In genomic region chr17:32356750-32357149, GRCh38 we compare ENCODE assay signal across 23 cellular contexts. TPM values are rescaled to one million over a fixed set of nuclear protein-coding genes. Genes with fewer than 3 reads are reported as not detected.
A peak's percentile ranks its signal among the peaks of the same experiment; 100 is the strongest.
DNase-seq lines count a peak whose midpoint lies in the region; ATAC-seq lines count a peak whose summit lies in the region.
"Had no signal": no experiment of that assay in that cellular context is flagged by ENCODE, and none has a peak within 500 bp of the region (broad histone marks: within the 10 kb centered on the region; RNA-seq: fewer than 3 reads in every experiment).

No MANE protein-coding gene starts in this region.

- ATAC-seq in activated T-helper 17 cell treated with anti-CD3 and anti-CD28 coated beads, Interleukin-2, amount 50 U/mL, for 72 hours (replicated peaks), result no peak
- ATAC-seq in esophagus mucosa (peak; percentile 75), GM18498 (IDR thresholded peaks at IDR 0.05; ENCODE audit: unreplicated experiment) (no peak)
- ATAC-seq: gastrocnemius medialis; mucosa of descending colon; right cardiac atrium; stimulated activated memory B cell treated with anti-CD40 and anti-IgM and Interleukin-4, amounts not matched to agents 10 μg/mL and 1 μg/mL and 100 μg/mL, for 72 hours had no signal

- CTCF ChIA-PET in activated CD4-positive, alpha-beta T cell treated with anti-CD3 and anti-CD28 coated beads, Interleukin-2, amount 10 ng/mL, durations not matched to agents 7 days and 5 days (lab: Charles Lee), result no interaction called here

- POLR2A ChIA-PET in activated CD4-positive, alpha-beta T cell treated with anti-CD3 and anti-CD28 coated beads, Interleukin-2, amount 10 ng/mL, durations not matched to agents 7 days and 5 days (lab: Charles Lee), result no interaction called here

- in situ Hi-C loops in ACHN (cut with HindIII; ENCODE audit: low pct_ligation_motif_present, low pct_unique_long_range_greater_than_20kb, low sequenced_read_pairs), result no loop called here

- H3K27ac Mint-ChIP-seq in activated CD4-positive, alpha-beta T cell treated with anti-CD3 and anti-CD28 coated beads, Interleukin-2, amount 10 ng/mL, durations not matched to agents 24 days and 14 days, result no peak overlapping the region
- H3K27ac Mint-ChIP-seq in activated CD4-positive, alpha-beta T cell treated with anti-CD3 and anti-CD28 coated beads, Interleukin-2, amount 10 ng/mL, durations not matched to agents 7 days and 5 days, result no peak overlapping the region
- no peak overlapping the region for H3K27ac Mint-ChIP-seq in activated T-helper 17 cell treated with anti-CD3 and anti-CD28 coated beads, Interleukin-2, amount 50 U/mL, for 72 hours
- H3K27ac Mint-ChIP-seq: stimulated activated memory B cell treated with anti-CD40 and anti-IgM and Interleukin-4, amounts not matched to agents 10 μg/mL and 1 μg/mL and 100 μg/mL, for 72 hours had no signal

- DNase-seq in activated CD4-positive, alpha-beta T cell treated with anti-CD3 and anti-CD28 coated beads, Interleukin-2, amount 10 ng/mL, durations not matched to agents 24 days and 14 days, result peak; percentile 52
- no peak for DNase-seq in activated CD4-positive, alpha-beta T cell treated with anti-CD3 and anti-CD28 coated beads, Interleukin-2, amount 10 ng/mL, durations not matched to agents 7 days and 5 days
- peak; percentile 17 for DNase-seq in ELF-1 (ENCODE audit: low read depth, low spot score)
- DNase-seq in NCI-H1417 treated with DMSO at 0.1 percent for 48 hours (lab: John Stamatoyannopoulos, UW), result no peak
- DNase-seq in ACHN, result no peak
- DNase-seq: activated CD8-positive, alpha-beta memory T cell treated with anti-CD3 and anti-CD28 coated beads for 24 hours; activated gamma-delta T cell treated with Interleukin-2 at 50 U/mL for 16 hours; colonic mucosa; DMS79; gastrocnemius medialis; KBM-7; left colon; mucosa of descending colon; NCI-H510A; right cardiac atrium; stimulated activated CD4-positive, alpha-beta T cell treated with anti-CD3 and anti-CD28 coated beads, Interleukin-15, amount 100 ng/mL, for 24 hours; tibial artery; WERI-Rb-1 had no signal

- peaks cover 67% of the 10 kb centered on the region for H3K36me3 Mint-ChIP-seq in activated CD4-positive, alpha-beta T cell treated with anti-CD3 and anti-CD28 coated beads, Interleukin-2, amount 10 ng/mL, durations not matched to agents 24 days and 14 days (ENCODE audit: low read depth)
- peaks cover 65% of the 10 kb centered on the region for H3K36me3 Mint-ChIP-seq in activated CD4-positive, alpha-beta T cell treated with anti-CD3 and anti-CD28 coated beads, Interleukin-2, amount 10 ng/mL, durations not matched to agents 7 days and 5 days (ENCODE audit: low read depth)
- peaks cover 97% of the 10 kb centered on the region for H3K36me3 Mint-ChIP-seq in activated T-helper 17 cell treated with anti-CD3 and anti-CD28 coated beads, Interleukin-2, amount 50 U/mL, for 72 hours (ENCODE audit: low read depth)

- no peaks in the 10 kb centered on the region for H3K27me3 Mint-ChIP-seq in activated CD4-positive, alpha-beta T cell treated with anti-CD3 and anti-CD28 coated beads, Interleukin-2, amount 10 ng/mL, durations not matched to agents 24 days and 14 days
- H3K27me3 Mint-ChIP-seq in activated CD4-positive, alpha-beta T cell treated with anti-CD3 and anti-CD28 coated beads, Interleukin-2, amount 10 ng/mL, durations not matched to agents 7 days and 5 days, result no peaks in the 10 kb centered on the region
- H3K27me3 Mint-ChIP-seq in activated T-helper 17 cell treated with anti-CD3 and anti-CD28 coated beads, Interleukin-2, amount 50 U/mL, for 72 hours, result no peaks in the 10 kb centered on the region
- H3K27me3 Mint-ChIP-seq: stimulated activated memory B cell treated with anti-CD40 and anti-IgM and Interleukin-4, amounts not matched to agents 10 μg/mL and 1 μg/mL and 100 μg/mL, for 72 hours had no signal

- no peaks in the 10 kb centered on the region for H3K9me3 Mint-ChIP-seq in activated CD4-positive, alpha-beta T cell treated with anti-CD3 and anti-CD28 coated beads, Interleukin-2, amount 10 ng/mL, durations not matched to agents 24 days and 14 days
- no peaks in the 10 kb centered on the region for H3K9me3 Mint-ChIP-seq in activated CD4-positive, alpha-beta T cell treated with anti-CD3 and anti-CD28 coated beads, Interleukin-2, amount 10 ng/mL, durations not matched to agents 7 days and 5 days
- no peaks in the 10 kb centered on the region for H3K9me3 Mint-ChIP-seq in activated T-helper 17 cell treated with anti-CD3 and anti-CD28 coated beads, Interleukin-2, amount 50 U/mL, for 72 hours
- H3K9me3 Mint-ChIP-seq: CD14-positive monocyte; stimulated activated memory B cell treated with anti-CD40 and anti-IgM and Interleukin-4, amounts not matched to agents 10 μg/mL and 1 μg/mL and 100 μg/mL, for 72 hours had no signal

- H3K4me1 Mint-ChIP-seq in activated CD4-positive, alpha-beta T cell treated with anti-CD3 and anti-CD28 coated beads, Interleukin-2, amount 10 ng/mL, durations not matched to agents 24 days and 14 days, result peaks cover 37% of the 10 kb centered on the region
- H3K4me1 Mint-ChIP-seq in activated CD4-positive, alpha-beta T cell treated with anti-CD3 and anti-CD28 coated beads, Interleukin-2, amount 10 ng/mL, durations not matched to agents 7 days and 5 days, result peaks cover 57% of the 10 kb centered on the region
- peaks cover 19% of the 10 kb centered on the region for H3K4me1 Mint-ChIP-seq in activated T-helper 17 cell treated with anti-CD3 and anti-CD28 coated beads, Interleukin-2, amount 50 U/mL, for 72 hours

- peak overlapping the region; percentile 7 for H3K4me3 Mint-ChIP-seq in activated CD4-positive, alpha-beta T cell treated with anti-CD3 and anti-CD28 coated beads, Interleukin-2, amount 10 ng/mL, durations not matched to agents 24 days and 14 days
- no peak overlapping the region for H3K4me3 Mint-ChIP-seq in activated CD4-positive, alpha-beta T cell treated with anti-CD3 and anti-CD28 coated beads, Interleukin-2, amount 10 ng/mL, durations not matched to agents 7 days and 5 days
- H3K4me3 Mint-ChIP-seq in activated T-helper 17 cell treated with anti-CD3 and anti-CD28 coated beads, Interleukin-2, amount 50 U/mL, for 72 hours, result peak overlapping the region; percentile 7
- H3K4me3 Mint-ChIP-seq: CD14-positive monocyte; stimulated activated memory B cell treated with anti-CD40 and anti-IgM and Interleukin-4, amounts not matched to agents 10 μg/mL and 1 μg/mL and 100 μg/mL, for 72 hours had no signal

- intact Hi-C loops in activated CD4-positive, alpha-beta T cell treated with anti-CD3 and anti-CD28 coated beads, Interleukin-2, amount 10 ng/mL, durations not matched to agents 24 days and 14 days (cut with micrococcal nuclease), result loop anchor here (10.0 kb wide), 1 partner anchor 352 kb away; the partner anchor contains the start of gene LRRC37B

RNA-seq across cellular contexts. Expression of gene ZNF207, which starts 6.8 kb away (rescaled TPM):
- 269 and 272 TPM in 2 replicates for total RNA-seq in activated CD4-positive, alpha-beta T cell treated with anti-CD3 and anti-CD28 coated beads, Interleukin-2, amount 10 ng/mL, durations not matched to agents 24 days and 14 days
- total RNA-seq in activated CD4-positive, alpha-beta T cell treated with anti-CD3 and anti-CD28 coated beads, Interleukin-2, amount 10 ng/mL, durations not matched to agents 7 days and 5 days, result 100 to 1,000 TPM; 249 to 278 TPM
- total RNA-seq in activated T-helper 17 cell treated with anti-CD3 and anti-CD28 coated beads, Interleukin-2, amount 50 U/mL, for 72 hours, result 100 to 1,000 TPM; 240 to 254 TPM
- total RNA-seq in esophagus mucosa, result 131 TPM

RNA-seq across cellular contexts. Expression of gene C17orf75, which starts 14.8 kb away (rescaled TPM):
- total RNA-seq in activated CD4-positive, alpha-beta T cell treated with anti-CD3 and anti-CD28 coated beads, Interleukin-2, amount 10 ng/mL, durations not matched to agents 24 days and 14 days, result 32.2 and 33.5 TPM in 2 replicates
- 10 to 100 TPM; 25.8 to 27.7 TPM for total RNA-seq in activated CD4-positive, alpha-beta T cell treated with anti-CD3 and anti-CD28 coated beads, Interleukin-2, amount 10 ng/mL, durations not matched to agents 7 days and 5 days
- 10 to 100 TPM; 12.1 to 14.8 TPM for total RNA-seq in activated T-helper 17 cell treated with anti-CD3 and anti-CD28 coated beads, Interleukin-2, amount 50 U/mL, for 72 hours
- 11.6 TPM for total RNA-seq in esophagus mucosa

Comparison
In these comparisons a context has a peak if more than half of its experiments do, and no peak if none do; other contexts are left out.
1. DNase-seq: peak in activated CD4-positive, alpha-beta T cell treated with anti-CD3 and anti-CD28 coated beads, Interleukin-2, amount 10 ng/mL, durations not matched to agents 24 days and 14 days (single experiment) and ELF-1 (single experiment); none in activated CD4-positive, alpha-beta T cell treated with anti-CD3 and anti-CD28 coated beads, Interleukin-2, amount 10 ng/mL, durations not matched to agents 7 days and 5 days (single experiment), NCI-H1417 treated with DMSO at 0.1 percent for 48 hours (single experiment) and ACHN (single experiment).